In the genomic region with DNA sequence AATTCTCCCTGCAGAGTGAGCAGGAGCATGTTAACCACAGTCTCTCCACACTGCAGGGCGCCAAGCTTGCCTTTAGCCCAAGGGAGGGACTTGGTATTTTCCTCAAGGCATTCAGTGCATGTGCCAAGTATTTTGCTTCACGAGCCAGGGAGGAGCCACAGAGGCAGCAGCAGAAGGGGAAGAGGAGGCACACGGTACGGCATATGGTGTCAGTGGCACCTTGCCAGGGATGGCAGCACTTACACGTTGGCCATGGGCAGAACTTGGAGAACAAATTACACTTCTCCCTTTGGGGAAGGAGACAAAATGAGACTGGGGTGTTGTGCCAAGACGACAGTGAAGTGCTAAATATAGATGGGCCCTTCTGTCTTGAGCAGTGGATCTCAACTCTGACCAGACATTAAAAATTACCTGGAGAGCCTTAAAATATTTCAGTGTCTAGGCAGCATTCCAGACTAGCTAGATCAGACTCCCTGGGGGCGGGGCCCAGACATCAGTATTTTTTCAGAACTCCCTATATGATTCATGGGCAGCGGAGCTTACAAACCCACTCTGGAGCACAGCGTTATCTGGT, we compare ENCODE assay signal across 12 cellular contexts.
DNase-seq lines count a peak whose midpoint lies in the region; ATAC-seq, FAIRE-seq and TF ChIP-seq lines count a peak whose summit lies in the region.
"Had no signal": no experiment of that assay in that cellular context is flagged by ENCODE, and none has a peak within 500 bp of the region (broad histone marks: within the 10 kb centered on the region; RNA-seq: fewer than 3 reads in every experiment).

No MANE protein-coding gene starts in this region.

- no peak overlapping the region for H3K4me3 ChIP-seq in AG09309 (ENCODE audit: control insufficient read depth, low read depth, low read length)
- H3K4me3 ChIP-seq in keratinocyte (ENCODE audit: control insufficient read depth in 2 of 3, extremely low read depth in 1 of 3, insufficient read depth in 2 of 3, low read depth in 1 of 3, low read length in 3 of 3), result peak overlapping the region in 2 of 3 experiments; percentile 24 to 46
- H3K4me3 ChIP-seq in mucosa of descending colon, result no peak overlapping the region

- H3K36me3 Mint-ChIP-seq in osteocyte (ENCODE audit: unreplicated experiment), result no peaks in the 10 kb centered on the region
- H3K36me3 Mint-ChIP-seq: CD4-positive, alpha-beta memory T cell had no signal

- CTCF ChIA-PET in HEK293T (lab: Yijun Ruan, JAX), result no interaction called here

- no peaks in the 10 kb centered on the region for H3K9me3 ChIP-seq in keratinocyte (ENCODE audit: control insufficient read depth, low read depth, low read length)
- no peaks in the 10 kb centered on the region for H3K9me3 ChIP-seq in mucosa of descending colon

- dilution Hi-C loops in keratinocyte (cut with MboI; ENCODE audit: extremely low pct_ligation_motif_present, low sequenced_read_pairs), result no loop called here

- peak; percentile 85 for DNase-seq in AG09309 (ENCODE audit: low read depth)
- DNase-seq in HS-27A (ENCODE audit: low read depth), result peak; percentile 36
- DNase-seq in SW480 (ENCODE audit: low spot score), result peak; percentile 35
- DNase-seq in keratinocyte (ENCODE audit: low read depth, low spot score), result peak; percentile 68
- DNase-seq in HEK293T (ENCODE audit: extremely low spot score), result no peak
- no peak for DNase-seq in osteocyte (ENCODE audit: extremely low spot score, unreplicated experiment)
- DNase-seq in mucosa of descending colon, result no peak
- no peak for DNase-seq in activated CD4-positive, alpha-beta T cell treated with anti-CD3 and anti-CD28 coated beads, Interleukin-2, amount 50 U/mL, for 4 hours
- DNase-seq: activated CD8-positive, alpha-beta T cell treated with anti-CD3 and anti-CD28 coated beads for 36 hours; CD4-positive, alpha-beta memory T cell; MV-4-11 had no signal

- H2AFZ ChIP-seq in keratinocyte (ENCODE audit: control insufficient read depth, low read length), result peak overlapping the region; percentile 88

- intact Hi-C loops in mucosa of descending colon (cut with DNase I, micrococcal nuclease), result no loop called here

- H3K27ac ChIP-seq in keratinocyte (ENCODE audit: control insufficient read depth, insufficient read depth, low read length), result peak overlapping the region; percentile 84

- H3K36me3 ChIP-seq in keratinocyte (ENCODE audit: control insufficient read depth in 2 of 2, extremely low read depth in 1 of 2, insufficient read depth in 2 of 2, low read length in 2 of 2), result no peaks in the 10 kb centered on the region
- no peaks in the 10 kb centered on the region for H3K36me3 ChIP-seq in mucosa of descending colon (ENCODE audit: low read depth)

- TF ChIP-seq CTCF in AG09309 (IDR thresholded peaks at IDR 0.05; ENCODE audit: control insufficient read depth, insufficient read depth, low read depth, low read length, missing control alignments), result no peak
- no peak for TF ChIP-seq CTCF in keratinocyte (optimal IDR thresholded peaks at IDR 0.05 in 1 of 3, IDR thresholded peaks at IDR 0.05 in 1 of 3, conservative IDR thresholded peaks at IDR 0.05 in 1 of 3; ENCODE audit: extremely low read depth in 1 of 3, insufficient read depth in 2 of 3, low read length in 3 of 3)
- no peak for TF ChIP-seq CTCF in osteocyte (IDR thresholded peaks at IDR 0.05)
- no peak for TF ChIP-seq CTCF in mucosa of descending colon (IDR thresholded peaks at IDR 0.05)

- no peak overlapping the region for H3K4me3 Mint-ChIP-seq in osteocyte (ENCODE audit: unreplicated experiment)
- H3K4me3 Mint-ChIP-seq: activated CD8-positive, alpha-beta T cell treated with anti-CD3 and anti-CD28 coated beads for 36 hours; CD4-positive, alpha-beta memory T cell had no signal

- no peaks in the 10 kb centered on the region for H3K27me3 ChIP-seq in keratinocyte (ENCODE audit: control insufficient read depth, extremely low read depth, insufficient read depth, low read length)

- H3K9me3 Mint-ChIP-seq in osteocyte (ENCODE audit: unreplicated experiment), result peaks cover 38% of the 10 kb centered on the region
- H3K9me3 Mint-ChIP-seq: activated CD8-positive, alpha-beta T cell treated with anti-CD3 and anti-CD28 coated beads for 36 hours had no signal

- peak overlapping the region; percentile 57 for H3K9ac ChIP-seq in keratinocyte (ENCODE audit: control insufficient read depth, extremely low read depth, insufficient read depth, low read length)

- H3K4me1 Mint-ChIP-seq in osteocyte (ENCODE audit: unreplicated experiment), result no peaks in the 10 kb centered on the region
- H3K4me1 Mint-ChIP-seq: CD4-positive, alpha-beta memory T cell had no signal

- peak; percentile 94 for FAIRE-seq in keratinocyte (lab: Jason Lieb, UNC)

- H3K4me1 ChIP-seq in keratinocyte (ENCODE audit: control insufficient read depth, extremely low read depth, insufficient read depth, low read length) (peaks cover 36% of the 10 kb centered on the region), mucosa of descending colon (ENCODE audit: low read depth) (no peaks in the 10 kb centered on the region)

- POLR2A ChIA-PET in HEK293T (lab: Yijun Ruan, JAX), result no interaction called here

- no peak for ATAC-seq in mucosa of descending colon
- ATAC-seq: activated CD8-positive, alpha-beta T cell treated with anti-CD3 and anti-CD28 coated beads for 36 hours; sciatic nerve had no signal

- no peaks in the 10 kb centered on the region for H3K79me2 ChIP-seq in keratinocyte (ENCODE audit: control insufficient read depth, insufficient read depth, low read length)

- peak overlapping the region; percentile 82 for H3K4me2 ChIP-seq in keratinocyte (ENCODE audit: control insufficient read depth, extremely low read depth, insufficient read depth, low read depth, low read length)

- no peaks in the 10 kb centered on the region for H3K27me3 Mint-ChIP-seq in osteocyte (ENCODE audit: unreplicated experiment)

- no peaks in the 10 kb centered on the region for H3K9me1 ChIP-seq in keratinocyte (ENCODE audit: control insufficient read depth, extremely low read depth, insufficient read depth, low read length)

- no peaks in the 10 kb centered on the region for H4K20me1 ChIP-seq in keratinocyte (ENCODE audit: control insufficient read depth, extremely low read depth, insufficient read depth, low read length)

- no peak overlapping the region for H3K27ac Mint-ChIP-seq in osteocyte (ENCODE audit: unreplicated experiment)
- H3K27ac Mint-ChIP-seq: activated CD8-positive, alpha-beta T cell treated with anti-CD3 and anti-CD28 coated beads for 36 hours; CD4-positive, alpha-beta memory T cell had no signal

TF ChIP-seq in HEK293T, 16 proteins besides CTCF, POLR2A, EP300 and RAD21:
- no peak for TF ChIP-seq CTBP1 (IDR thresholded peaks at IDR 0.05; ENCODE audit: borderline replicate concordance)
- no peak for TF ChIP-seq BHLHE40 (IDR thresholded peaks at IDR 0.05; ENCODE audit: borderline replicate concordance)
- no peak for TF ChIP-seq ZNF384 (IDR thresholded peaks at IDR 0.05)
- TF ChIP-seq FOXA1 (IDR thresholded peaks at IDR 0.05), result no peak
- TF ChIP-seq TARDBP (IDR thresholded peaks at IDR 0.05), result no peak
- no peak for TF ChIP-seq SP1 (IDR thresholded peaks at IDR 0.05)
- no peak for TF ChIP-seq FOXK2 (IDR thresholded peaks at IDR 0.05)
- TF ChIP-seq NFRKB (IDR thresholded peaks at IDR 0.05), result no peak
- no peak for TF ChIP-seq FOXM1 (IDR thresholded peaks at IDR 0.05; ENCODE audit: borderline replicate concordance)
- TF ChIP-seq LEF1 (IDR thresholded peaks at IDR 0.05; ENCODE audit: borderline replicate concordance), result no peak
- no peak for TF ChIP-seq SUZ12 (IDR thresholded peaks at IDR 0.05)
- no peak for TF ChIP-seq PKNOX1 (IDR thresholded peaks at IDR 0.05)
- TF ChIP-seq L3MBTL2 (conservative IDR thresholded peaks at IDR 0.05), result no peak
- no peak for TF ChIP-seq HDGF (IDR thresholded peaks at IDR 0.05; ENCODE audit: borderline replicate concordance)
- TF ChIP-seq ARNT (IDR thresholded peaks at IDR 0.05), result no peak
- TF ChIP-seq ELF4 (IDR thresholded peaks at IDR 0.05), result no peak
TF ChIP-seq in HEK293T: peak in this region for 0.

Comparison
In these comparisons a context has a peak if more than half of its experiments do, and no peak if none do; other contexts are left out.
1. DNase-seq: peak in AG09309 (single experiment), HS-27A (single experiment), SW480 (single experiment) and keratinocyte (single experiment); none in HEK293T (single experiment), osteocyte (single experiment), mucosa of descending colon (0 of 3) and activated CD4-positive, alpha-beta T cell treated with anti-CD3 and anti-CD28 coated beads, Interleukin-2, amount 50 U/mL, for 4 hours (0 of 2).
2. H3K4me3 ChIP-seq: peak in keratinocyte (2 of 3); none in AG09309 (single experiment) and mucosa of descending colon (single experiment).